1 cellular context compared by ENCODE assay signal in the genomic region with DNA sequence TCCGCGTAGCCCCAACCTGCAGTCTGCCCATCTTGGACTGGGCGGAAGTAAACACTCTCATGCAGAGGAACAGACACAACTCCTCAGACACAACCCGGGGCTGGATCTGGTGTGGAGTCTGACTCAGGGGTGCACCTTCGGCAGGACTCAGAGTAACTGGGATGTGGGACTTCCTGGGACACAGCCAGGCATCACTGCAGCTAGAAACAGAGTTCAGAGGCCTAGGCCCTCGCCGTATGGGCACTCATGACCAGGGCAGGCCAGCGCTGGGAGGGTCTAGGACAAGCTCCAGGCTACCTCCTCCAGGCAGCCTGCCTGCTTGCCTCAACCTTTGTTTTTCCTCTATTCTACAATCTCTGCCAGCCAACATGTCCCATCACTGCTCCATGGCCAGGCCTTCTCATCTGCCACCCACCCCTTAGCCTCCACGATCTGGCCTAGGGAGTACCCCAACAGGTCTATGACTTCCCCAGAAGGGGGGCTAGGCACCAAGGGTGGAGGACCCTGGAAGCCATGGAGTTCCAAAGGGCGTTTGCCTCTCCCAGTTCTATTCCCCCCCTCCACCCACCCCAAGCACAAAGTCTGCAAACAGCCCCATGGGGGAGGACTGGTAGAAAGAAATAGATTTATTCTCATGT.
TF ChIP-seq lines count a peak whose summit lies in the region.

No MANE protein-coding gene starts in this region.

TF ChIP-seq in GM23338, 12 proteins besides CTCF, POLR2A, EP300 and RAD21 (continued from another document):
- TF ChIP-seq, protein P1, sequence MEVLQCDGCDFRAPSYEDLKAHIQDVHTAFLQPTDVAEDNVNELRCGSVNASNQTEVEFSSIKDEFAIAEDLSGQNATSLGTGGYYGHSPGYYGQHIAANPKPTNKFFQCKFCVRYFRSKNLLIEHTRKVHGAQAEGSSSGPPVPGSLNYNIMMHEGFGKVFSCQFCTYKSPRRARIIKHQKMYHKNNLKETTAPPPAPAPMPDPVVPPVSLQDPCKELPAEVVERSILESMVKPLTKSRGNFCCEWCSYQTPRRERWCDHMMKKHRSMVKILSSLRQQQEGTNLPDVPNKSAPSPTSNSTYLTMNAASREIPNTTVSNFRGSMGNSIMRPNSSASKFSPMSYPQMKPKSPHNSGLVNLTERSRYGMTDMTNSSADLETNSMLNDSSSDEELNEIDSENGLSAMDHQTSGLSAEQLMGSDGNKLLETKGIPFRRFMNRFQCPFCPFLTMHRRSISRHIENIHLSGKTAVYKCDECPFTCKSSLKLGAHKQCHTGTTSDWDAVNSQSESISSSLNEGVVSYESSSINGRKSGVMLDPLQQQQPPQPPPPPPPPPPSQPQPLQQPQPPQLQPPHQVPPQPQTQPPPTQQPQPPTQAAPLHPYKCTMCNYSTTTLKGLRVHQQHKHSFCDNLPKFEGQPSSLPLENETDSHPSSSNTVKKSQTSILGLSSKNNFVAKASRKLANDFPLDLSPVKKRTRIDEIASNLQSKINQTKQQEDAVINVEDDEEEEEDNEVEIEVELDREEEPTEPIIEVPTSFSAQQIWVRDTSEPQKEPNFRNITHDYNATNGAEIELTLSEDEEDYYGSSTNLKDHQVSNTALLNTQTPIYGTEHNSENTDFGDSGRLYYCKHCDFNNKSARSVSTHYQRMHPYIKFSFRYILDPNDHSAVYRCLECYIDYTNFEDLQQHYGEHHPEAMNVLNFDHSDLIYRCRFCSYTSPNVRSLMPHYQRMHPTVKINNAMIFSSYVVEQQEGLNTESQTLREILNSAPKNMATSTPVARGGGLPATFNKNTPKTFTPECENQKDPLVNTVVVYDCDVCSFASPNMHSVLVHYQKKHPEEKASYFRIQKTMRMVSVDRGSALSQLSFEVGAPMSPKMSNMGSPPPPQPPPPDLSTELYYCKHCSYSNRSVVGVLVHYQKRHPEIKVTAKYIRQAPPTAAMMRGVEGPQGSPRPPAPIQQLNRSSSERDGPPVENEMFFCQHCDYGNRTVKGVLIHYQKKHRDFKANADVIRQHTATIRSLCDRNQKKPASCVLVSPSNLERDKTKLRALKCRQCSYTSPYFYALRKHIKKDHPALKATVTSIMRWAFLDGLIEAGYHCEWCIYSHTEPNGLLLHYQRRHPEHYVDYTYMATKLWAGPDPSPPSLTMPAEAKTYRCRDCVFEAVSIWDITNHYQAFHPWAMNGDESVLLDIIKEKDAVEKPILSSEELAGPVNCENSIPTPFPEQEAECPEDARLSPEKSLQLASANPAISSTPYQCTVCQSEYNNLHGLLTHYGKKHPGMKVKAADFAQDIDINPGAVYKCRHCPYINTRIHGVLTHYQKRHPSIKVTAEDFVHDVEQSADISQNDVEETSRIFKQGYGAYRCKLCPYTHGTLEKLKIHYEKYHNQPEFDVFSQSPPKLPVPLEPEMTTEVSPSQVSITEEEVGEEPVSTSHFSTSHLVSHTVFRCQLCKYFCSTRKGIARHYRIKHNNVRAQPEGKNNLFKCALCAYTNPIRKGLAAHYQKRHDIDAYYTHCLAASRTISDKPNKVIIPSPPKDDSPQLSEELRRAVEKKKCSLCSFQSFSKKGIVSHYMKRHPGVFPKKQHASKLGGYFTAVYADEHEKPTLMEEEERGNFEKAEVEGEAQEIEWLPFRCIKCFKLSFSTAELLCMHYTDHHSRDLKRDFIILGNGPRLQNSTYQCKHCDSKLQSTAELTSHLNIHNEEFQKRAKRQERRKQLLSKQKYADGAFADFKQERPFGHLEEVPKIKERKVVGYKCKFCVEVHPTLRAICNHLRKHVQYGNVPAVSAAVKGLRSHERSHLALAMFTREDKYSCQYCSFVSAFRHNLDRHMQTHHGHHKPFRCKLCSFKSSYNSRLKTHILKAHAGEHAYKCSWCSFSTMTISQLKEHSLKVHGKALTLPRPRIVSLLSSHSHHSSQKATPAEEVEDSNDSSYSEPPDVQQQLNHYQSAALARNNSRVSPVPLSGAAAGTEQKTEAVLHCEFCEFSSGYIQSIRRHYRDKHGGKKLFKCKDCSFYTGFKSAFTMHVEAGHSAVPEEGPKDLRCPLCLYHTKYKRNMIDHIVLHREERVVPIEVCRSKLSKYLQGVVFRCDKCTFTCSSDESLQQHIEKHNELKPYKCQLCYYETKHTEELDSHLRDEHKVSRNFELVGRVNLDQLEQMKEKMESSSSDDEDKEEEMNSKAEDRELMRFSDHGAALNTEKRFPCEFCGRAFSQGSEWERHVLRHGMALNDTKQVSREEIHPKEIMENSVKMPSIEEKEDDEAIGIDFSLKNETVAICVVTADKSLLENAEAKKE (CRISPR knock-in tag; IDR thresholded peaks at IDR 0.05): no peak
- TF ChIP-seq EZH2 (IDR thresholded peaks at IDR 0.05; ENCODE audit: low read depth, unreplicated experiment): no peak
